ENCODE assay signal across 22 cellular contexts in genomic region chr3:65808407-65808806, GRCh38.
"Had no signal": no experiment of that assay in that cellular context is flagged by ENCODE, and none has a peak within 500 bp of the region (broad histone marks: within the 10 kb centered on the region; RNA-seq: fewer than 3 reads in every experiment).

No MANE protein-coding gene starts in this region.

- H3K36me3 ChIP-seq: esophagus muscularis mucosa, gastrocnemius medialis, heart right ventricle, spleen, tibial nerve had no signal

- H3K4me1 Mint-ChIP-seq: natural killer cell; stimulated activated memory B cell treated with anti-CD40 and anti-IgM and Interleukin-4, amounts not matched to agents 10 μg/mL and 1 μg/mL and 100 μg/mL, for 72 hours had no signal

- H3K4me1 ChIP-seq: parathyroid adenoma, spleen, testis, tibial nerve had no signal

- H3K9me3 ChIP-seq: esophagus muscularis mucosa, gastrocnemius medialis, psoas muscle, testis had no signal

- H3K27ac ChIP-seq: epithelial cell of prostate, esophagus muscularis mucosa, gastrocnemius medialis, heart right ventricle, parathyroid adenoma, psoas muscle, spleen, testis, tibial nerve had no signal

- H3K36me3 Mint-ChIP-seq: natural killer cell; stimulated activated memory B cell treated with anti-CD40 and anti-IgM and Interleukin-4, amounts not matched to agents 10 μg/mL and 1 μg/mL and 100 μg/mL, for 72 hours had no signal

- ATAC-seq: effector memory CD8-positive, alpha-beta T cell; gastrocnemius medialis; heart right ventricle; left lobe of liver; natural killer cell; psoas muscle; sciatic nerve; stimulated activated memory B cell treated with anti-CD40 and anti-IgM and Interleukin-4, amounts not matched to agents 10 μg/mL and 1 μg/mL and 100 μg/mL, for 72 hours had no signal

- H3K9me3 Mint-ChIP-seq: dendritic cell treated with granulocyte-macrophage colony-stimulating factor and Interleukin-4, amounts not matched to agents 40 ng/mL and 50 ng/mL, for 4 days had no signal

- H3K27me3 ChIP-seq: esophagus muscularis mucosa, gastrocnemius medialis, heart right ventricle, spleen, testis, tibial nerve had no signal

- H3K27ac Mint-ChIP-seq: dendritic cell treated with granulocyte-macrophage colony-stimulating factor and Interleukin-4, amounts not matched to agents 40 ng/mL and 50 ng/mL, for 4 days; effector memory CD8-positive, alpha-beta T cell; natural killer cell; stimulated activated memory B cell treated with anti-CD40 and anti-IgM and Interleukin-4, amounts not matched to agents 10 μg/mL and 1 μg/mL and 100 μg/mL, for 72 hours; stimulated activated naive CD8-positive, alpha-beta T cell treated with anti-CD3 and anti-CD28 coated beads, Interleukin-15, Interleukin-2, amounts not matched to agents 100 ng/mL and 50 ng/mL, for 24 hours had no signal

- H3K4me3 Mint-ChIP-seq: dendritic cell treated with granulocyte-macrophage colony-stimulating factor and Interleukin-4, amounts not matched to agents 40 ng/mL and 50 ng/mL, for 4 days; effector memory CD8-positive, alpha-beta T cell; natural killer cell; stimulated activated memory B cell treated with anti-CD40 and anti-IgM and Interleukin-4, amounts not matched to agents 10 μg/mL and 1 μg/mL and 100 μg/mL, for 72 hours; stimulated activated naive CD8-positive, alpha-beta T cell treated with anti-CD3 and anti-CD28 coated beads, Interleukin-15, Interleukin-2, amounts not matched to agents 100 ng/mL and 50 ng/mL, for 24 hours had no signal

- H3K4me3 ChIP-seq: esophagus muscularis mucosa, gastrocnemius medialis, heart right ventricle, psoas muscle, spleen, testis, tibial nerve had no signal

- H3K27me3 Mint-ChIP-seq: dendritic cell treated with granulocyte-macrophage colony-stimulating factor and Interleukin-4, amounts not matched to agents 40 ng/mL and 50 ng/mL, for 4 days; effector memory CD8-positive, alpha-beta T cell; stimulated activated memory B cell treated with anti-CD40 and anti-IgM and Interleukin-4, amounts not matched to agents 10 μg/mL and 1 μg/mL and 100 μg/mL, for 72 hours; stimulated activated naive CD8-positive, alpha-beta T cell treated with anti-CD3 and anti-CD28 coated beads, Interleukin-15, Interleukin-2, amounts not matched to agents 100 ng/mL and 50 ng/mL, for 24 hours had no signal

- DNase-seq: effector memory CD8-positive, alpha-beta T cell; gastrocnemius medialis; heart right ventricle; hypothalamus; kidney glomerular epithelial cell; mammary epithelial cell; natural killer cell; psoas muscle; spleen; stimulated activated CD4-positive, alpha-beta T cell treated with anti-CD3 and anti-CD28 coated beads, Interleukin-15, amount 100 ng/mL, for 24 hours; stimulated activated CD4-positive, alpha-beta T cell treated with anti-CD3 and anti-CD28 coated beads, Interleukin-1b, Interleukin-23, amount 100 ng/mL, for 48 hours; stimulated activated CD4-positive, alpha-beta T cell treated with anti-CD3 and anti-CD28 coated beads, Interleukin-4, amount 100 ng/mL, for 24 hours; testis had no signal
